In the genomic region with DNA sequence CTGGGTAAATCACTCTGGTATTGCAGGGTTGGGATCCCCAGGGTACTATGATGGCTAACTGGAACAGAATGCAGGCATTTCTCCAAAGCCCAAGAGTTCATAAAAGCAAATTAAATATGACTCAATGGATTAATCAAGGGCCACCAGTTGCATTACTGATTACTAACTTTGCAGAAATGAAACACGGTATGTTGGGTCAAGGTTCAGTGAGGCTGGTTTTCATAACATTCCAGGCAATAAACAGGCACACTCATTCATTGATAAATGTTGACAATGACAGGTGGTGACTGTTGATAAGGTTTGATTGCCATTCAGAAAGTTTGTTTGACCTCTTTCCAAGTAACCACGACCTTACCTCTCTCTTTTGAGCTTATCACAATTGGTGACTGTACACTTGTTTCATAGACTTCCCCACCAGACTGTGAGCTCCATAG, we compare ENCODE assay signal across 8 cellular contexts. TPM values are rescaled to one million over a fixed set of nuclear protein-coding genes. Genes with fewer than 3 reads are reported as not detected.
DNase-seq lines count a peak whose midpoint lies in the region; ATAC-seq and TF ChIP-seq lines count a peak whose summit lies in the region.

No MANE protein-coding gene starts in this region.

- no peaks in the 10 kb centered on the region for H3K27me3 ChIP-seq in iPS-20b (ENCODE audit: insufficient read depth, low read length)

- intact Hi-C loops in posterior vena cava (cut with DNase I), result no loop called here

- peaks cover 2% of the 10 kb centered on the region; the same call in 1 of the 2 replicates for H3K4me1 ChIP-seq in iPS-20b (ENCODE audit: insufficient read depth, low read length)

- DNase-seq in AG08395 (ENCODE audit: low spot score), result peak; percentile 91
- DNase-seq in HFF-Myc (ENCODE audit: extremely low read depth, low read depth), result no peak
- peak in 1 of 2 donors; percentile 18 for DNase-seq in activated naive CD4-positive, alpha-beta T cell treated with anti-CD3 and anti-CD28 coated beads, Interleukin-2, amount 50 U/mL, for 72 hours (ENCODE audit: low spot score in 2 of 2)
- peak; percentile 97 for DNase-seq in stromal cell of bone marrow (ENCODE audit: low read depth)
- no peak for DNase-seq in posterior vena cava (ENCODE audit: low spot score)

- ATAC-seq in activated naive CD4-positive, alpha-beta T cell treated with anti-CD3 and anti-CD28 coated beads, Interleukin-2, amount 50 U/mL, for 72 hours, result no peak
- ATAC-seq in HG02970 (IDR thresholded peaks at IDR 0.05; ENCODE audit: low FRiP score, unreplicated experiment) (no peak), HG02588 (IDR thresholded peaks at IDR 0.05; ENCODE audit: unreplicated experiment) (no peak)

- no peak overlapping the region for H3K27ac ChIP-seq in iPS-20b (ENCODE audit: low read length)

- H3K9me3 Mint-ChIP-seq in activated naive CD4-positive, alpha-beta T cell treated with anti-CD3 and anti-CD28 coated beads, Interleukin-2, amount 50 U/mL, for 72 hours, result no peaks in the 10 kb centered on the region

- H3K9me3 ChIP-seq in iPS-20b (ENCODE audit: insufficient read depth, low read depth, low read length), result no peaks in the 10 kb centered on the region

- H3K36me3 ChIP-seq in iPS-20b (ENCODE audit: insufficient read depth, low read depth, low read length), result peaks cover 2% of the 10 kb centered on the region; the same call in 1 of the 2 replicates

- H3K36me3 Mint-ChIP-seq in activated naive CD4-positive, alpha-beta T cell treated with anti-CD3 and anti-CD28 coated beads, Interleukin-2, amount 50 U/mL, for 72 hours, result peaks cover 0 to 10% of the 10 kb centered on the region in 2 donors

- peak overlapping the region; percentile 66; the same call in 1 of the 2 replicates for H3K9ac ChIP-seq in iPS-20b (ENCODE audit: low read depth, low read length)

- H3K27ac Mint-ChIP-seq in activated naive CD4-positive, alpha-beta T cell treated with anti-CD3 and anti-CD28 coated beads, Interleukin-2, amount 50 U/mL, for 72 hours, result peak overlapping the region; percentile 83 to 97

- TF ChIP-seq CTCF in HFF-Myc (IDR thresholded peaks at IDR 0.05; ENCODE audit: low read depth, low read length, missing control alignments), result no peak

- peak overlapping the region; percentile 98 for H3K4me3 ChIP-seq in HFF-Myc (replicated peaks; ENCODE audit: low read depth, low read length)
- peak overlapping the region; percentile 96 for H3K4me3 ChIP-seq in iPS-20b (ENCODE audit: low read length)

RNA-seq across cellular contexts. Expression of gene AP1M1, which starts 0.5 kb away (rescaled TPM):
- 100 to 1,000 TPM; 105 to 139 TPM for total RNA-seq in activated naive CD4-positive, alpha-beta T cell treated with anti-CD3 and anti-CD28 coated beads, Interleukin-2, amount 50 U/mL, for 72 hours
- total RNA-seq in posterior vena cava, result 10 to 100 TPM; 59.4 to 66.4 TPM

RNA-seq across cellular contexts. Expression of gene FAM32A, which starts 12.0 kb away (rescaled TPM):
- 10 to 100 TPM; 49.9 to 53.2 TPM for total RNA-seq in activated naive CD4-positive, alpha-beta T cell treated with anti-CD3 and anti-CD28 coated beads, Interleukin-2, amount 50 U/mL, for 72 hours
- total RNA-seq in posterior vena cava, result 10 to 100 TPM; 46.4 to 47.8 TPM

RNA-seq across cellular contexts. Expression of gene CIB3, which starts 23.9 kb away (rescaled TPM):
- 1 to 10 TPM in 1 of 2 donors, not detected in 1; 1.0 TPM for total RNA-seq in activated naive CD4-positive, alpha-beta T cell treated with anti-CD3 and anti-CD28 coated beads, Interleukin-2, amount 50 U/mL, for 72 hours
- not detected for total RNA-seq in posterior vena cava

RNA-seq across cellular contexts. Expression of gene HSH2D, which starts 53.7 kb away (rescaled TPM):
- 10 to 100 TPM; 23.9 to 49.8 TPM for total RNA-seq in activated naive CD4-positive, alpha-beta T cell treated with anti-CD3 and anti-CD28 coated beads, Interleukin-2, amount 50 U/mL, for 72 hours
- total RNA-seq in posterior vena cava, result 1 to 10 TPM in 1 of 2 donors, under 1 TPM in 1; 0.81 to 1.1 TPM

Comparison
In these comparisons a context has a peak if more than half of its experiments do, and no peak if none do; other contexts are left out.
1. DNase-seq: peak in AG08395 (single experiment) and stromal cell of bone marrow (single experiment); none in HFF-Myc (single experiment) and posterior vena cava (single experiment).